Comparison of ENCODE assay signal across 8 cellular contexts in the genomic region with DNA sequence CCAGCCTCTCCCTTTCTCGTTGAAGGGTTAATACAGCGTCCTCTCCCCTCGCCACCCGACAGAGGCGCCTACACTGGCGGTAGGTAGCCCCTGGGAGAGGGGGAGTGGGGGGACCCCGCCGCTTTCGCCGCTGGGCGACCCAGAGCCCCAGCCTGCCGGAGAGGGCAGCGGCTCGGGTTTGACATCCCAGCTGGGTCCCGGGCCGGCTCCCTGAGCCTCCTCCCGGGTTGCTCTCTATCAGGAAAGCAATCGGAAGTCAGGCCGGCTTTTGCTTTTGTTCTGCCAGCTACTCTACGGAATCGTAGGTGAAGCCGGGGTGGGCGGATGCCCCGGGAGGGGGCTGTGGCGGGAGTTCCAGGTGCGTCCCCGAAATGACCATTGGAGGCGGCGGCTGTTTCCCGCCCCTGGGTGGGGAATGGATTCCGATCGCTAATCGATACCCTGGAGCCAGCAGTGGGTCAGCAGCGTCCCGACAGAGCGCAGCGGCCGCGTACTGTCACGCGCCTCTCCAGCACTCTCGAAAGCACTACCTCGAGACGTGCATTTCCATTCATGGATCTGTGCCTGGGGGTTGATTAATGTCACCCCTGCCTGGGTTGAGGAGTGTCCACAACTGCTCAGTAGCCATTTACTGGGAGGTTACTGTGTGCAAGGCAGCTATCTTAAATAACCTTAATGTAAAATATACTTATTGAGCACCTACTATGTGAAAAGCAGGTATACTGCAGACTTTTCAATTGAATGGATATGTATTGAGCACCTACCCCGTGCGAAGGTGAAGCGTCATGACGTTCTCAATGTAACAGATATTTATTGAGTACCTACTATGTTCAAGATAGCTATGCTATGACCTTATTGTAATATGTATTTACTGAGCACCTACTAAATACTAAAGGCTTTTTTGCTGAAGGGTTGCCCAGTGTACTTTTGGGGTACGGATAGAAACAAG. TPM values are rescaled to one million over a fixed set of nuclear protein-coding genes. Genes with fewer than 3 reads are reported as not detected.
A peak's percentile ranks its signal among the peaks of the same experiment; 100 is the strongest.
DNase-seq lines count a peak whose midpoint lies in the region; ATAC-seq lines count a peak whose summit lies in the region.

No MANE protein-coding gene starts in this region.

- DNase-seq in DMS53 treated with DMSO at 0.1 percent for 48 hours (lab: John Stamatoyannopoulos, UW; ENCODE audit: unreplicated experiment): peak; percentile 46
- peak; percentile 35 for DNase-seq in NCI-H1105 treated with DMSO at 0.1 percent for 48 hours (lab: John Stamatoyannopoulos, UW)
- DNase-seq in cerebellar nuclear complex (lab: John Stamatoyannopoulos, UW): no peak
- no peak for DNase-seq in NCI-H128 (lab: John Stamatoyannopoulos, UW; ENCODE audit: unreplicated experiment)

- ATAC-seq in HG03159 (IDR thresholded peaks at IDR 0.05; ENCODE audit: unreplicated experiment): no peak
- no peak for ATAC-seq in HG03196 (IDR thresholded peaks at IDR 0.05; ENCODE audit: unreplicated experiment)

- H3K9me3 ChIP-seq in ectodermal cell (ENCODE audit: control insufficient read depth, low read length) (no peaks in the 10 kb centered on the region), muscle layer of colon (ENCODE audit: low read length) (no peaks in the 10 kb centered on the region)

- WGBS in ectodermal cell, 2 experiments: 3 to 4% methylated on average over 49 of the region's 49 CpGs

- H3K9ac ChIP-seq in muscle layer of colon (ENCODE audit: low read length): peak overlapping the region; percentile 56

- H3K4me3 ChIP-seq in ectodermal cell (ENCODE audit: insufficient read depth, low read depth, low read length) (peak overlapping the region; percentile 79), muscle layer of colon (ENCODE audit: low read depth in 1 of 2, low read length in 2 of 2) (peak overlapping the region; percentile 80 to 94)

- H3K27me3 ChIP-seq in ectodermal cell (ENCODE audit: control insufficient read depth, insufficient read depth, low read length, poor library complexity, severe bottlenecking) (peaks cover 54% of the 10 kb centered on the region), muscle layer of colon (ENCODE audit: control insufficient read depth in 1 of 2, insufficient read depth in 2 of 2, low read length in 2 of 2) (peaks cover 0 to 3% of the 10 kb centered on the region in 2 donors)

- H3K36me3 ChIP-seq in ectodermal cell (ENCODE audit: control insufficient read depth, insufficient read depth, low read length): no peaks in the 10 kb centered on the region
- H3K36me3 ChIP-seq in muscle layer of colon (ENCODE audit: insufficient read depth, low read length): no peaks in the 10 kb centered on the region

- H3K4me1 ChIP-seq in ectodermal cell (ENCODE audit: control insufficient read depth, insufficient read depth, low read length) (no peaks in the 10 kb centered on the region), muscle layer of colon (ENCODE audit: insufficient read depth, low read length) (peaks cover 7% of the 10 kb centered on the region)

- H3K27ac ChIP-seq in ectodermal cell (ENCODE audit: insufficient read depth, low read depth, low read length, poor library complexity, severe bottlenecking): no peak overlapping the region
- peak overlapping the region; percentile 78 for H3K27ac ChIP-seq in muscle layer of colon (ENCODE audit: low read depth, low read length)

RNA-seq across cellular contexts. Expression of gene MAPK4, which starts 1.1 kb away (rescaled TPM):
- 15.9 TPM for polyA plus RNA-seq in ectodermal cell (2013, experiment 1 of 4)
- 16.2 TPM for polyA plus RNA-seq in ectodermal cell (2013, experiment 2 of 4)
- polyA plus RNA-seq in ectodermal cell (2013, experiment 3 of 4): 11.3 TPM
- 12.5 TPM for polyA plus RNA-seq in ectodermal cell (2013, experiment 4 of 4)

Comparison
In these comparisons a context has a peak if more than half of its experiments do, and no peak if none do; other contexts are left out.
1. DNase-seq: peak in DMS53 treated with DMSO at 0.1 percent for 48 hours (single experiment) and NCI-H1105 treated with DMSO at 0.1 percent for 48 hours (single experiment); none in cerebellar nuclear complex (0 of 2) and NCI-H128 (single experiment).